ENCODE assay signal across 12 cellular contexts in the genomic region with DNA sequence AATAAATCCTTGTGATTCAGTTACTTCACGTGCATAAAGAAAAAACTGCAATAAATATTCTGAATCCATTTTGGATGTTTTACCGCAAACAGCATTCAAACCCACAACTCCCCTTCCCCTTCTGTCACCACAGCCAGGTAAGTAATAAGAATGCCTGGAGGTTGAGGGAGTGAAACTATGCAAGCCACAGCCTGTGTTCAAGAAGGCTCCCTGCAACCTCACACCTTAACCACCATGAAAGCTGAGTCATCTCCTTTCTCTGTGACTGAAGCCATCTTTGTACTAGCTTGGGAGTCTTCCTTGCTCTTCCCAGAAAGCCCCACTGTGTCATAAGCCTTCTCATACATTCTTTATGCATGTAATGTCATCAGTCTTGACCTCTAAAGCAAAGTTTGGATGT.
A peak's percentile ranks its signal among the peaks of the same experiment; 100 is the strongest.
DNase-seq lines count a peak whose midpoint lies in the region; ATAC-seq, FAIRE-seq and TF ChIP-seq lines count a peak whose summit lies in the region.
"Had no signal": no experiment of that assay in that cellular context is flagged by ENCODE, and none has a peak within 500 bp of the region (broad histone marks: within the 10 kb centered on the region; RNA-seq: fewer than 3 reads in every experiment).

No MANE protein-coding gene starts in this region.

- TF ChIP-seq CTCF in natural killer cell (IDR thresholded peaks at IDR 0.05), result no peak

- no peak overlapping the region for H3K4me3 Mint-ChIP-seq in natural killer cell
- H3K4me3 Mint-ChIP-seq: mesothelial cell of epicardium had no signal

- DNase-seq in stimulated activated CD4-positive, alpha-beta T cell treated with anti-CD3 and anti-CD28 coated beads, Interleukin-15, amount 100 ng/mL, for 24 hours, result peak; percentile 1
- DNase-seq in stimulated activated CD4-positive, alpha-beta T cell treated with anti-CD3 and anti-CD28 coated beads, Interleukin-4, amount 100 ng/mL, for 1 hour, result no peak
- DNase-seq in urothelium cell line (ENCODE audit: low spot score) (peak; percentile 23), natural killer cell (no peak), H54 (ENCODE audit: insufficient read length, low spot score) (no peak), left lobe of liver (ENCODE audit: low spot score) (no peak)
- DNase-seq: GDM1, NCI-H1092 treated with DMSO at 0.1 percent for 48 hours had no signal

- H3K27me3 Mint-ChIP-seq in natural killer cell (ENCODE audit: low read depth in 2 of 2), result no peaks in the 10 kb centered on the region

- FAIRE-seq in urothelium cell line (lab: Jason Lieb, UNC), result no peak
- no peak for FAIRE-seq in H54 (lab: Jason Lieb, UNC)

- no peaks in the 10 kb centered on the region for H3K4me1 Mint-ChIP-seq in natural killer cell

- peaks cover 0 to 4% of the 10 kb centered on the region in 2 donors for H3K9me3 Mint-ChIP-seq in natural killer cell

- ATAC-seq in HG02678 (IDR thresholded peaks at IDR 0.05; ENCODE audit: unreplicated experiment) (peak; percentile 48), HG03558 (IDR thresholded peaks at IDR 0.05; ENCODE audit: extremely low read depth, unreplicated experiment) (peak; percentile 100), natural killer cell (no peak), left lobe of liver (no peak)
- ATAC-seq: HCT116 had no signal

- H3K36me3 Mint-ChIP-seq in natural killer cell, result no peaks in the 10 kb centered on the region
- H3K36me3 Mint-ChIP-seq: mesothelial cell of epicardium had no signal

- no peak for TF ChIP-seq POLR2A in H54 (IDR thresholded peaks at IDR 0.05; ENCODE audit: low read depth, low read length)

- intact Hi-C loops in natural killer cell (cut with micrococcal nuclease), result no loop called here

- H3K27ac Mint-ChIP-seq in natural killer cell, result no peak overlapping the region
- H3K27ac Mint-ChIP-seq: mesothelial cell of epicardium had no signal

Comparison
In these comparisons a context has a peak if more than half of its experiments do, and no peak if none do; other contexts are left out.
1. DNase-seq: peak in stimulated activated CD4-positive, alpha-beta T cell treated with anti-CD3 and anti-CD28 coated beads, Interleukin-15, amount 100 ng/mL, for 24 hours (single experiment) and urothelium cell line (single experiment); none in stimulated activated CD4-positive, alpha-beta T cell treated with anti-CD3 and anti-CD28 coated beads, Interleukin-4, amount 100 ng/mL, for 1 hour (single experiment), natural killer cell (single experiment), H54 (single experiment) and left lobe of liver (single experiment).
2. ATAC-seq: peak in HG02678 (single experiment) and HG03558 (single experiment); none in natural killer cell (0 of 3) and left lobe of liver (single experiment).